27 cellular contexts compared by ENCODE assay signal in genomic region chr10:36886303-36886891, GRCh38.
"Had no signal": no experiment of that assay in that cellular context is flagged by ENCODE, and none has a peak within 500 bp of the region (broad histone marks: within the 10 kb centered on the region; RNA-seq: fewer than 3 reads in every experiment).

No MANE protein-coding gene starts in this region.

- H3K9me3 ChIP-seq: ascending aorta, breast epithelium had no signal

- H3K36me3 ChIP-seq: ascending aorta, breast epithelium, cardiac muscle cell, WERI-Rb-1 had no signal

- H3K4me1 ChIP-seq: ascending aorta, breast epithelium had no signal

- H3K4me3 ChIP-seq: ascending aorta, breast epithelium, cardiac muscle cell, coronary artery, dorsolateral prefrontal cortex had no signal

- DNase-seq: activated B cell treated with CpG ODN at 0.5 μM for 24 hours; activated CD4-positive, alpha-beta memory T cell treated with anti-CD3 and anti-CD28 coated beads for 36 hours; activated CD4-positive, alpha-beta T cell treated with anti-CD3 and anti-CD28 coated beads for 36 hours; activated CD4-positive, alpha-beta T cell treated with anti-CD3 and anti-CD28 coated beads, Interleukin-2, amount 10 ng/mL, durations not matched to agents 24 days and 14 days; activated CD8-positive, alpha-beta memory T cell treated with anti-CD3 and anti-CD28 coated beads, Interleukin-2, amount 50 U/mL, for 48 hours; activated gamma-delta T cell; activated naive CD4-positive, alpha-beta T cell; activated naive CD4-positive, alpha-beta T cell treated with anti-CD3 and anti-CD28 coated beads, Interleukin-2, amount 10 ng/mL, durations not matched to agents 7 days and 5 days; activated naive CD8-positive, alpha-beta T cell treated with anti-CD3 and anti-CD28 coated beads, Interleukin-2, amount 10 ng/mL, durations not matched to agents 7 days and 5 days; activated T-cell treated with anti-CD3 and anti-CD28 coated beads for 4 hours; activated T-cell treated with anti-CD3 and anti-CD28 coated beads, Interleukin-2, amount 50 U/mL, for 24 hours; activated T-cell treated with anti-CD3 and anti-CD28 coated beads, Interleukin-2, amount 50 U/mL, for 72 hours; dorsolateral prefrontal cortex; effector memory CD4-positive, alpha-beta T cell; endodermal cell; foreskin fibroblast; T-helper 1 cell; T-helper 17 cell; T1000; WERI-Rb-1 had no signal

- H3K27ac ChIP-seq: ascending aorta, breast epithelium, cardiac muscle cell, coronary artery, dorsolateral prefrontal cortex, WERI-Rb-1 had no signal

- H3K27me3 ChIP-seq: ascending aorta, breast epithelium, cardiac muscle cell, dorsolateral prefrontal cortex had no signal

- ATAC-seq: activated CD4-positive, alpha-beta T cell treated with anti-CD3 and anti-CD28 coated beads for 36 hours; activated CD4-positive, CD25-positive, alpha-beta regulatory T cell treated with anti-CD3 and anti-CD28 coated beads, Interleukin-2, amount 50 U/mL, for 24 hours; activated naive CD4-positive, alpha-beta T cell treated with anti-CD3 and anti-CD28 coated beads, Interleukin-2, amount 50 U/mL, for 72 hours; activated T-cell treated with anti-CD3 and anti-CD28 coated beads, Interleukin-2, amount 50 U/mL, for 72 hours; esophagus mucosa; T-helper 17 cell had no signal
